8 cellular contexts compared by ENCODE assay signal in genomic region chr5:43484049-43484849, GRCh38. TPM values are rescaled to one million over a fixed set of nuclear protein-coding genes. Genes with fewer than 3 reads are reported as not detected.
DNase-seq lines count a peak whose midpoint lies in the region; ATAC-seq and TF ChIP-seq lines count a peak whose summit lies in the region.

No MANE protein-coding gene starts in this region.

- peaks cover 48% of the 10 kb centered on the region for H3K4me1 Mint-ChIP-seq in activated naive CD8-positive, alpha-beta T cell treated with anti-CD3 and anti-CD28 coated beads, Interleukin-2, amount 50 U/mL, for 24 hours

- H3K27me3 ChIP-seq in SU-DHL-6 (ENCODE audit: low read length) (no peaks in the 10 kb centered on the region), parathyroid adenoma (ENCODE audit: control insufficient read depth, insufficient read depth, low read length) (no peaks in the 10 kb centered on the region), tibial artery (no peaks in the 10 kb centered on the region)

- H2AFZ ChIP-seq in SU-DHL-6 (ENCODE audit: low read depth, low read length, severe bottlenecking), result peak overlapping the region; percentile 66
- H2AFZ ChIP-seq in parathyroid adenoma, result peak overlapping the region; percentile 91

- peak; percentile 92 to 94 (median 92) for DNase-seq in NCI-H1417 (lab: John Stamatoyannopoulos, UW)
- DNase-seq in activated naive CD8-positive, alpha-beta T cell treated with anti-CD3 and anti-CD28 coated beads, Interleukin-2, amount 50 U/mL, for 24 hours, result peak; percentile 86
- peak; percentile 86 for DNase-seq in cardiac septum (ENCODE audit: low spot score)
- DNase-seq in tibial artery, result peak; percentile 75 to 88

- peak overlapping the region; percentile 80 for H3K9ac ChIP-seq in SU-DHL-6 (ENCODE audit: low read length)
- peak overlapping the region; percentile 3 for H3K9ac ChIP-seq in parathyroid adenoma

- H3K27ac ChIP-seq in SU-DHL-6 (ENCODE audit: low read depth, low read length) (peak overlapping the region; percentile 90), parathyroid adenoma (peak overlapping the region; percentile 86), tibial artery (peak overlapping the region; percentile 91 to 95)

- H3K9me2 ChIP-seq in SU-DHL-6 (replicated peaks; ENCODE audit: insufficient read depth, low read length), result no peaks in the 10 kb centered on the region

- H4K20me1 ChIP-seq in SU-DHL-6 (ENCODE audit: low read depth, low read length), result no peaks in the 10 kb centered on the region

- intact Hi-C loops in cardiac septum (cut with DNase I), result loop anchor here (1.0 to 5.0 kb wide), 4 partner anchors 31 to 377 kb away; partner anchors contain the start of genes C5orf34 and HMGCS1
- intact Hi-C loops in tibial artery (cut with DNase I; ENCODE audit: low total_unique reads), result loop anchor here (5.0 to 10.0 kb wide), 2 partner anchors 121 to 172 kb away; partner anchors contain the start of genes HMGCS1 and NNT

- H3K79me2 ChIP-seq in SU-DHL-6 (ENCODE audit: insufficient read depth, low read length) (peaks cover 28% of the 10 kb centered on the region), parathyroid adenoma (no peaks in the 10 kb centered on the region)

- H3K36me3 Mint-ChIP-seq in activated naive CD8-positive, alpha-beta T cell treated with anti-CD3 and anti-CD28 coated beads, Interleukin-2, amount 50 U/mL, for 24 hours (ENCODE audit: low read depth), result peaks cover 27% of the 10 kb centered on the region

- peak overlapping the region; percentile 95 for H3K4me3 Mint-ChIP-seq in activated naive CD8-positive, alpha-beta T cell treated with anti-CD3 and anti-CD28 coated beads, Interleukin-2, amount 50 U/mL, for 24 hours

- peaks cover 29% of the 10 kb centered on the region for H3F3A ChIP-seq in SU-DHL-6 (ENCODE audit: insufficient read depth)

- H3K4me1 ChIP-seq in parathyroid adenoma (peaks cover 10% of the 10 kb centered on the region), tibial artery (peaks cover 0 to 18% (median 14%) of the 10 kb centered on the region in 4 donors)

- H3K36me3 ChIP-seq in SU-DHL-6 (ENCODE audit: low read length), result peaks cover 11% of the 10 kb centered on the region
- no peaks in the 10 kb centered on the region for H3K36me3 ChIP-seq in parathyroid adenoma (ENCODE audit: control insufficient read depth, insufficient read depth, low read length)
- H3K36me3 ChIP-seq in tibial artery, result no peaks in the 10 kb centered on the region

- H3K27me3 Mint-ChIP-seq in activated naive CD8-positive, alpha-beta T cell treated with anti-CD3 and anti-CD28 coated beads, Interleukin-2, amount 50 U/mL, for 24 hours, result peaks cover 2% of the 10 kb centered on the region

- peak overlapping the region; percentile 99 for H3K27ac Mint-ChIP-seq in activated naive CD8-positive, alpha-beta T cell treated with anti-CD3 and anti-CD28 coated beads, Interleukin-2, amount 50 U/mL, for 24 hours

- ATAC-seq in HG02840 (IDR thresholded peaks at IDR 0.05; ENCODE audit: low FRiP score, unreplicated experiment), result peak; percentile 78
- peak; percentile 73 for ATAC-seq in activated naive CD8-positive, alpha-beta T cell treated with anti-CD3 and anti-CD28 coated beads, Interleukin-2, amount 50 U/mL, for 24 hours

- H3K9me3 ChIP-seq in SU-DHL-6 (ENCODE audit: insufficient read depth, low read length) (no peaks in the 10 kb centered on the region), parathyroid adenoma (ENCODE audit: control insufficient read depth, low read length) (no peaks in the 10 kb centered on the region), tibial artery (no peaks in the 10 kb centered on the region)

- TF ChIP-seq CTCF in GM12874 (IDR thresholded peaks at IDR 0.05; ENCODE audit: insufficient read depth, low read depth, low read length) (peak; percentile 76), SU-DHL-6 (IDR thresholded peaks at IDR 0.05; ENCODE audit: insufficient read depth, low read length, poor library complexity, severe bottlenecking) (peak; percentile 63), parathyroid adenoma (IDR thresholded peaks at IDR 0.05) (peak; percentile 89), tibial artery (IDR thresholded peaks at IDR 0.05) (peak; percentile 55 to 71)

- H3K9me3 Mint-ChIP-seq in activated naive CD8-positive, alpha-beta T cell treated with anti-CD3 and anti-CD28 coated beads, Interleukin-2, amount 50 U/mL, for 24 hours, result no peaks in the 10 kb centered on the region

- H3K4me2 ChIP-seq in SU-DHL-6 (ENCODE audit: low read depth, low read length, poor library complexity, severe bottlenecking), result peak overlapping the region; percentile 93
- H3K4me2 ChIP-seq in parathyroid adenoma (ENCODE audit: low read length), result peak overlapping the region; percentile 72

- H3K4me3 ChIP-seq in SU-DHL-6 (ENCODE audit: insufficient read depth, low read length, poor library complexity, severe bottlenecking) (peak overlapping the region; percentile 77), parathyroid adenoma (ENCODE audit: low read depth, low read length) (peak overlapping the region; percentile 73), tibial artery (peak overlapping the region; percentile 65 to 83)

RNA-seq across cellular contexts. Expression of gene TMEM267, which starts 0.6 kb away (rescaled TPM):
- 8.7 TPM for total RNA-seq in cardiac septum

RNA-seq across cellular contexts. Expression of gene C5orf34, which starts 30.7 kb away (rescaled TPM):
- 0.22 TPM for total RNA-seq in cardiac septum

Comparison
In these comparisons a context has a peak if more than half of its experiments do, and no peak if none do; other contexts are left out.
1. Peak in every context shown above with its lines: DNase-seq, ATAC-seq, H3K4me3 ChIP-seq and H3K27ac ChIP-seq.